Comparison of ENCODE assay signal across 8 cellular contexts in genomic region chr2:138503087-138503442, GRCh38. TPM values are rescaled to one million over a fixed set of nuclear protein-coding genes. Genes with fewer than 3 reads are reported as not detected.
DNase-seq lines count a peak whose midpoint lies in the region; ATAC-seq and TF ChIP-seq lines count a peak whose summit lies in the region.

No MANE protein-coding gene starts in this region.

- CTCF ChIA-PET in activated CD4-positive, alpha-beta T cell treated with anti-CD3 and anti-CD28 coated beads, Interleukin-2, amount 10 ng/mL, durations not matched to agents 7 days and 5 days (lab: Charles Lee), result no interaction called here

- H3K36me3 Mint-ChIP-seq in activated CD4-positive, alpha-beta T cell treated with anti-CD3 and anti-CD28 coated beads, Interleukin-2, amount 10 ng/mL, durations not matched to agents 7 days and 5 days (ENCODE audit: low read depth), result peaks cover 9% of the 10 kb centered on the region
- peaks cover 1% of the 10 kb centered on the region for H3K36me3 Mint-ChIP-seq in chondrocyte (ENCODE audit: low read depth)
- H3K36me3 Mint-ChIP-seq in naive B cell, result peaks cover 3 to 9% of the 10 kb centered on the region in 2 donors

- POLR2A ChIA-PET in activated CD4-positive, alpha-beta T cell treated with anti-CD3 and anti-CD28 coated beads, Interleukin-2, amount 10 ng/mL, durations not matched to agents 7 days and 5 days (lab: Charles Lee), result no interaction called here

- DNase-seq in activated CD4-positive, alpha-beta T cell treated with anti-CD3 and anti-CD28 coated beads, Interleukin-2, amount 10 ng/mL, durations not matched to agents 7 days and 5 days, result no peak
- no peak for DNase-seq in activated CD4-positive, alpha-beta T cell treated with anti-CD3 and anti-CD28 coated beads, Interleukin-2, amount 50 U/mL, for 4 hours
- DNase-seq in NOMO-1 treated with dmso at 0.1 percent for 144 hours (lab: John Stamatoyannopoulos, UW; ENCODE audit: unreplicated experiment) (peak; percentile 44), chondrocyte (ENCODE audit: low spot score) (no peak), naive B cell (peak; percentile 19), activated gamma-delta T cell (lab: John Stamatoyannopoulos, UW) (no peak), head of caudate nucleus (no peak)

- peak overlapping the region; percentile 97 for H3K4me3 Mint-ChIP-seq in activated CD4-positive, alpha-beta T cell treated with anti-CD3 and anti-CD28 coated beads, Interleukin-2, amount 10 ng/mL, durations not matched to agents 7 days and 5 days
- peak overlapping the region; percentile 100 for H3K4me3 Mint-ChIP-seq in chondrocyte (ENCODE audit: unreplicated experiment)
- H3K4me3 Mint-ChIP-seq in naive B cell, result peak overlapping the region; percentile 95 to 100 (median 98)

- peak overlapping the region; percentile 95 for H3K27ac Mint-ChIP-seq in activated CD4-positive, alpha-beta T cell treated with anti-CD3 and anti-CD28 coated beads, Interleukin-2, amount 10 ng/mL, durations not matched to agents 7 days and 5 days
- peak overlapping the region; percentile 98 for H3K27ac Mint-ChIP-seq in chondrocyte (ENCODE audit: unreplicated experiment)
- peak overlapping the region; percentile 95 to 99 (median 98) for H3K27ac Mint-ChIP-seq in naive B cell

- H3K9me3 Mint-ChIP-seq in activated CD4-positive, alpha-beta T cell treated with anti-CD3 and anti-CD28 coated beads, Interleukin-2, amount 10 ng/mL, durations not matched to agents 7 days and 5 days, result no peaks in the 10 kb centered on the region
- H3K9me3 Mint-ChIP-seq in chondrocyte (ENCODE audit: low read depth) (no peaks in the 10 kb centered on the region), naive B cell (peaks cover 0 to 1% (median 0%) of the 10 kb centered on the region in 7 donors)

- ATAC-seq in naive B cell (ENCODE audit: low read depth in 2 of 2), result peak; percentile 33 to 35
- ATAC-seq in HG03095 (IDR thresholded peaks at IDR 0.05; ENCODE audit: unreplicated experiment), result no peak

- intact Hi-C loops in head of caudate nucleus (cut with DNase I), result loop anchor here (10.0 kb wide), 1 partner anchor 538 kb away; the partner anchor contains the start of gene HNMT

- H3K4me1 Mint-ChIP-seq in activated CD4-positive, alpha-beta T cell treated with anti-CD3 and anti-CD28 coated beads, Interleukin-2, amount 10 ng/mL, durations not matched to agents 7 days and 5 days, result peaks cover 30% of the 10 kb centered on the region
- H3K4me1 Mint-ChIP-seq in chondrocyte (ENCODE audit: low read depth) (peaks cover 49% of the 10 kb centered on the region), naive B cell (peaks cover 41 to 54% (median 51%) of the 10 kb centered on the region in 3 donors)

- H3K27me3 Mint-ChIP-seq in activated CD4-positive, alpha-beta T cell treated with anti-CD3 and anti-CD28 coated beads, Interleukin-2, amount 10 ng/mL, durations not matched to agents 7 days and 5 days, result no peaks in the 10 kb centered on the region
- H3K27me3 Mint-ChIP-seq in chondrocyte (ENCODE audit: low read depth) (no peaks in the 10 kb centered on the region), naive B cell (no peaks in the 10 kb centered on the region)

- TF ChIP-seq CTCF in chondrocyte (IDR thresholded peaks at IDR 0.05), result no peak

RNA-seq across cellular contexts. Expression of gene SPOPL, which starts 1.5 kb away (rescaled TPM):
- total RNA-seq in activated CD4-positive, alpha-beta T cell treated with anti-CD3 and anti-CD28 coated beads, Interleukin-2, amount 10 ng/mL, durations not matched to agents 7 days and 5 days, result 10 to 100 TPM; 10.2 to 10.4 TPM
- total RNA-seq in chondrocyte, result 9.9 to 16.2 TPM (median 14.7 TPM) in 3 replicates
- polyA plus RNA-seq in naive B cell (ENCODE audit: low read depth in 6 of 6), result 10 to 100 TPM in 1 of 6 donors, 1 to 10 TPM in 5; 7.1 to 10.8 (median 7.9) TPM

Comparison
In these comparisons a context has a peak if more than half of its experiments do, and no peak if none do; other contexts are left out.
1. DNase-seq: peak in NOMO-1 treated with dmso at 0.1 percent for 144 hours (single experiment) and naive B cell (single experiment); none in activated CD4-positive, alpha-beta T cell treated with anti-CD3 and anti-CD28 coated beads, Interleukin-2, amount 10 ng/mL, durations not matched to agents 7 days and 5 days (single experiment), activated CD4-positive, alpha-beta T cell treated with anti-CD3 and anti-CD28 coated beads, Interleukin-2, amount 50 U/mL, for 4 hours (0 of 2), chondrocyte (single experiment), activated gamma-delta T cell (single experiment) and head of caudate nucleus (0 of 42).
2. Peak in every context shown above with its lines, with median percentiles within 50 percentile points of each other: H3K27ac Mint-ChIP-seq and H3K4me3 Mint-ChIP-seq.